ENCODE assay signal across 9 cellular contexts in genomic region chr11:94513091-94513490, GRCh38. TPM values are rescaled to one million over a fixed set of nuclear protein-coding genes. Genes with fewer than 3 reads are reported as not detected.
DNase-seq lines count a peak whose midpoint lies in the region; ATAC-seq and TF ChIP-seq lines count a peak whose summit lies in the region.
"Had no signal": no experiment of that assay in that cellular context is flagged by ENCODE, and none has a peak within 500 bp of the region (broad histone marks: within the 10 kb centered on the region; RNA-seq: fewer than 3 reads in every experiment).

No MANE protein-coding gene starts in this region.

- peak; percentile 17 for ATAC-seq in GM18868 (IDR thresholded peaks at IDR 0.05; ENCODE audit: unreplicated experiment)
- no peak for ATAC-seq in GM21423 (IDR thresholded peaks at IDR 0.05; ENCODE audit: unreplicated experiment)

- TF ChIP-seq RAD21 in neural cell (conservative IDR thresholded peaks at IDR 0.05) = no peak

- TF ChIP-seq CTCF in VCaP (conservative IDR thresholded peaks at IDR 0.05) (no peak), neural cell (IDR thresholded peaks at IDR 0.05; ENCODE audit: poor library complexity, severe bottlenecking) (no peak)

- H3K4me3 ChIP-seq in neural cell (ENCODE audit: low read length) = peak overlapping the region; percentile 71

- H3K4me2 ChIP-seq in neural cell (ENCODE audit: low read length) = peak overlapping the region; percentile 53

- H2AFZ ChIP-seq in neural cell (ENCODE audit: low read depth, low read length) = no peak overlapping the region

- no peaks in the 10 kb centered on the region for H3K79me2 ChIP-seq in neural cell (replicated peaks; ENCODE audit: insufficient read depth, low read length)

- TF ChIP-seq EP300 in neural cell (conservative IDR thresholded peaks at IDR 0.05; ENCODE audit: poor library complexity, severe bottlenecking) = no peak

- H3K9me3 ChIP-seq in neural cell (ENCODE audit: low read length) = no peaks in the 10 kb centered on the region
- H3K9me3 ChIP-seq: Peyer's patch had no signal

- H3K9ac ChIP-seq in neural cell (ENCODE audit: low read length) = no peak overlapping the region

- no peaks in the 10 kb centered on the region for H3K27me3 ChIP-seq in neural cell (ENCODE audit: insufficient read depth, low read depth, low read length)
- H3K27me3 ChIP-seq: Peyer's patch had no signal

- no peaks in the 10 kb centered on the region for H3K36me3 ChIP-seq in neural cell (ENCODE audit: insufficient read depth, low read length)
- H3K36me3 ChIP-seq: Peyer's patch had no signal

- no peaks in the 10 kb centered on the region for H3F3A ChIP-seq in neural cell (ENCODE audit: insufficient read depth, low read length, poor library complexity, severe bottlenecking)

- H3K9me2 ChIP-seq in neural cell (ENCODE audit: insufficient read depth, low read length) = no peaks in the 10 kb centered on the region

- H4K20me1 ChIP-seq in neural cell (ENCODE audit: insufficient read depth) = no peaks in the 10 kb centered on the region

- DNase-seq in M059J (ENCODE audit: low read depth) = peak; percentile 52
- DNase-seq in stimulated activated CD4-positive, alpha-beta T cell treated with anti-CD3 and anti-CD28 coated beads, Interleukin-15, amount 100 ng/mL, for 24 hours = no peak
- no peak for DNase-seq in HT-29 (ENCODE audit: low spot score)
- no peak for DNase-seq in SW 1271 (lab: John Stamatoyannopoulos, UW)

- H3K27ac ChIP-seq in VCaP = peak overlapping the region; percentile 21
- no peak overlapping the region for H3K27ac ChIP-seq in neural cell (ENCODE audit: low read length)
- H3K27ac ChIP-seq: Peyer's patch had no signal

TF ChIP-seq in neural cell, 6 proteins besides CTCF, POLR2A, EP300 and RAD21:
- TF ChIP-seq TAF1 (IDR thresholded peaks at IDR 0.05; ENCODE audit: low read depth) = no peak
- TF ChIP-seq EZH2 (IDR thresholded peaks at IDR 0.05; ENCODE audit: borderline replicate concordance, insufficient read depth, low read length, poor library complexity, severe bottlenecking) = no peak
- TF ChIP-seq REST (IDR thresholded peaks at IDR 0.05; ENCODE audit: borderline replicate concordance) = no peak
- TF ChIP-seq POLR2AphosphoS5 (IDR thresholded peaks at IDR 0.05) = no peak
- TF ChIP-seq SMC3 (conservative IDR thresholded peaks at IDR 0.05; ENCODE audit: poor library complexity) = no peak
- TF ChIP-seq MXI1 (conservative IDR thresholded peaks at IDR 0.05; ENCODE audit: poor library complexity, severe bottlenecking) = no peak

RNA-seq across cellular contexts. Expression of gene C11orf97, which starts 0.8 kb away (rescaled TPM):
- total RNA-seq in M059J (2014; rRNA removed; shearing (Covaris generic)) = not detected in 2 replicates
- 0.47 TPM in 1 of 2 replicates, not detected in the other for polyA plus RNA-seq in neural cell
- not detected in 2 replicates for polyA minus RNA-seq in neural cell
- total RNA-seq in HT-29 (2014; rRNA removed; shearing (Covaris generic)) = not detected in 2 replicates
- total RNA-seq: Peyer's patch had no signal

RNA-seq across cellular contexts. Expression of gene ANKRD49, which starts 19.3 kb away (rescaled TPM):
- total RNA-seq in M059J (2014; rRNA removed; shearing (Covaris generic)) = 11.4 and 20.2 TPM in 2 replicates
- 49.2 and 54.6 TPM in 2 replicates for polyA plus RNA-seq in neural cell
- 30.9 and 32.6 TPM in 2 replicates for polyA minus RNA-seq in neural cell
- total RNA-seq in HT-29 (2014; rRNA removed; shearing (Covaris generic)) = 4.3 and 7.5 TPM in 2 replicates

RNA-seq across cellular contexts. Expression of gene MRE11, which starts 19.4 kb away (rescaled TPM):
- 28.8 and 31.9 TPM in 2 replicates for total RNA-seq in M059J (2014; rRNA removed; shearing (Covaris generic))
- 4.3 and 5.1 TPM in 2 replicates for polyA plus RNA-seq in neural cell
- polyA minus RNA-seq in neural cell = 11.9 and 15.3 TPM in 2 replicates
- 17.2 and 17.9 TPM in 2 replicates for total RNA-seq in HT-29 (2014; rRNA removed; shearing (Covaris generic))

RNA-seq across cellular contexts. Expression of gene FUT4, which starts 30.6 kb away (rescaled TPM):
- total RNA-seq in M059J (2014; rRNA removed; shearing (Covaris generic)) = 0.49 and 2.2 TPM in 2 replicates
- 0.62 and 1.1 TPM in 2 replicates for polyA plus RNA-seq in neural cell
- polyA minus RNA-seq in neural cell = 2.2 and 2.5 TPM in 2 replicates
- 54.4 and 55.1 TPM in 2 replicates for total RNA-seq in HT-29 (2014; rRNA removed; shearing (Covaris generic))

RNA-seq across cellular contexts. Expression of gene PIWIL4, which starts 54.1 kb away (rescaled TPM):
- total RNA-seq in M059J (2014; rRNA removed; shearing (Covaris generic)) = 0.15 and 0.71 TPM in 2 replicates
- polyA plus RNA-seq in neural cell = 1.3 and 2.9 TPM in 2 replicates
- polyA minus RNA-seq in neural cell = 0.35 and 0.73 TPM in 2 replicates
- total RNA-seq in HT-29 (2014; rRNA removed; shearing (Covaris generic)) = 4.0 and 8.7 TPM in 2 replicates
